In genomic region chr1:59331686-59332085, GRCh38 we compare ENCODE assay signal across 26 cellular contexts.
"Had no signal": no experiment of that assay in that cellular context is flagged by ENCODE, and none has a peak within 500 bp of the region (broad histone marks: within the 10 kb centered on the region; RNA-seq: fewer than 3 reads in every experiment).

No MANE protein-coding gene starts in this region.

- H3K4me1 Mint-ChIP-seq: naive B cell; stimulated activated naive B cell treated with anti-CD40 and anti-IgM and Interleukin-4, amounts not matched to agents 10 μg/mL and 1 μg/mL and 100 μg/mL, for 72 hours had no signal

- H3K9me3 ChIP-seq: left lung, lower lobe of right lung, ovary, right atrium auricular region, stomach, testis, thyroid gland, transverse colon, uterus had no signal

- DNase-seq: hypothalamus; immature natural killer cell; kidney; left colon; left lung; lower lobe of right lung; mammary epithelial cell; naive B cell; natural killer cell; ovary; stimulated activated CD4-positive, alpha-beta T cell treated with anti-CD3 and anti-CD28 coated beads, Interleukin-12 subunit alpha, Interleukin-12 subunit beta, amount 100 ng/mL, for 4 hours; stimulated activated CD4-positive, alpha-beta T cell treated with anti-CD3 and anti-CD28 coated beads, Interleukin-15, amount 100 ng/mL, for 24 hours; stimulated activated CD4-positive, alpha-beta T cell treated with anti-CD3 and anti-CD28 coated beads, Interleukin-2, amount 100 ng/mL, for 24 hours; stimulated activated CD4-positive, alpha-beta T cell treated with anti-CD3 and anti-CD28 coated beads, Interleukin-4, amount 100 ng/mL, for 1 hour; stimulated activated naive B cell treated with anti-CD40 and anti-IgM and Interleukin-4, amounts not matched to agents 10 μg/mL and 1 μg/mL and 100 μg/mL, for 72 hours; stimulated activated naive CD8-positive, alpha-beta T cell treated with anti-CD3 and anti-CD28 coated beads, Interleukin-15, Interleukin-2, amounts not matched to agents 100 U/mL and 50 U/mL, for 24 hours; stomach; testis; thyroid gland; transverse colon; uterus had no signal

- H3K27me3 Mint-ChIP-seq: naive B cell; progenitor cell of endocrine pancreas; stimulated activated naive B cell treated with anti-CD40 and anti-IgM and Interleukin-4, amounts not matched to agents 10 μg/mL and 1 μg/mL and 100 μg/mL, for 72 hours had no signal

- H3K27ac Mint-ChIP-seq: naive B cell; progenitor cell of endocrine pancreas; stimulated activated naive B cell treated with anti-CD40 and anti-IgM and Interleukin-4, amounts not matched to agents 10 μg/mL and 1 μg/mL and 100 μg/mL, for 72 hours had no signal

- H3K4me3 ChIP-seq: left lung, lower lobe of right lung, ovary, right atrium auricular region, skin epidermis, stomach, testis, thyroid gland, transverse colon, uterus had no signal

- H3K9me3 Mint-ChIP-seq: immature natural killer cell, naive B cell, natural killer cell had no signal

- FAIRE-seq: islet of Langerhans, kidney had no signal

- H3K4me1 ChIP-seq: lower lobe of right lung, right atrium auricular region, testis, thyroid gland, transverse colon, uterus had no signal

- H3K4me3 Mint-ChIP-seq: immature natural killer cell; naive B cell; natural killer cell; stimulated activated naive B cell treated with anti-CD40 and anti-IgM and Interleukin-4, amounts not matched to agents 10 μg/mL and 1 μg/mL and 100 μg/mL, for 72 hours had no signal

- H3K36me3 Mint-ChIP-seq: natural killer cell had no signal

- H3K36me3 ChIP-seq: left lung, lower lobe of right lung, ovary, right atrium auricular region, stomach, thyroid gland, uterus had no signal

- ATAC-seq: left colon; left lung; natural killer cell; sciatic nerve; stimulated activated naive B cell treated with anti-CD40 and anti-IgM and Interleukin-4, amounts not matched to agents 10 μg/mL and 1 μg/mL and 100 μg/mL, for 72 hours; stimulated activated naive CD8-positive, alpha-beta T cell treated with anti-CD3 and anti-CD28 coated beads, Interleukin-15, Interleukin-2, amounts not matched to agents 100 U/mL and 50 U/mL, for 24 hours had no signal

- H3K27me3 ChIP-seq: left lung, ovary, right atrium auricular region, stomach, testis, thyroid gland, transverse colon, uterus had no signal

- H3K27ac ChIP-seq: left lung, lower lobe of right lung, ovary, right atrium auricular region, skin epidermis, stomach, testis, thyroid gland, transverse colon, uterus had no signal
